1 cellular context compared by ENCODE assay signal in the genomic region with DNA sequence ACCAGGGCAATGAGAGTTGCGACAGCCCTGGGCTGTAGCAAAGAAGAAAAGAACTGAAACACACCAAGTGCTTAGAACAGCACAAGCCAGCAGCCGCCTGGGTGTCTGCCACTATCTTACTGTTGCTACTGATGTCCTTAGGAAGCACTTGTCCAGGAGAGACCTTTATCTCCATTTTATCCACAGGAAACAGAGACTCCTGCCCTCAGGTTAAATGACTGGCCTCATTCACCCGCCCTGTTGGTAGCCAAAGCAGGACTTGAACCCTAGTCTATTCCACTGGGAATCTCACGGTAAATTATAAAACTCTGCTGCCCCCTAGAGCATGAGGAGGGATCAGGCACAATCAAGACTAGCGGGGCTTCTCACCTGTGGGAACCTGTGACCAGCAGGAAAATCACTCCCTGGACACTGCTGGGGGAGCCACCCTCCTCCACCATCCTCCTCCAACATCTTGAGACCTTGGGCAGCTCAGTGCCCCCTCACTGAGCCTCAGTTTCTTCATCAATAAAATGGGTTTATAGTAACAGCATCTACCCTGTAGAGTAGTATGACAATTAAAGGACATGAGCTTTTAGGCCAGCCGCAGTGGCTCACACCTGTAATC.
TF ChIP-seq lines count a peak whose summit lies in the region.

No MANE protein-coding gene starts in this region.

TF ChIP-seq in HepG2, 621 proteins besides CTCF, POLR2A, EP300 and RAD21 (continued from another document):
- TF ChIP-seq PAXIP1 (CRISPR knock-in tag; conservative IDR thresholded peaks at IDR 0.05) (0 out of 2 replicates have a peak, but pooled peaks have one; percentile 14), SMAD9 (CRISPR knock-in tag; IDR thresholded peaks at IDR 0.05) (no peak), ZNF460 (CRISPR knock-in tag; IDR thresholded peaks at IDR 0.05; ENCODE audit: borderline replicate concordance) (no peak), KAT2B (IDR thresholded peaks at IDR 0.05; ENCODE audit: borderline replicate concordance, low read depth, low read length) (no peak), ZNF501 (CRISPR knock-in tag; IDR thresholded peaks at IDR 0.05) (peak; percentile 68; the same call in 1 of the 2 replicates), SMC3 (IDR thresholded peaks at IDR 0.05; ENCODE audit: low read length) (peak; percentile 80), ZNF629 (CRISPR knock-in tag; conservative IDR thresholded peaks at IDR 0.05) (peak; percentile 83), STAG1 (CRISPR knock-in tag; IDR thresholded peaks at IDR 0.05) (peak; percentile 89), ZNF782 (CRISPR knock-in tag; IDR thresholded peaks at IDR 0.05; ENCODE audit: borderline replicate concordance) (peak; percentile 49; the same call in 1 of the 2 replicates)
- TF ChIP-seq, protein P1, sequence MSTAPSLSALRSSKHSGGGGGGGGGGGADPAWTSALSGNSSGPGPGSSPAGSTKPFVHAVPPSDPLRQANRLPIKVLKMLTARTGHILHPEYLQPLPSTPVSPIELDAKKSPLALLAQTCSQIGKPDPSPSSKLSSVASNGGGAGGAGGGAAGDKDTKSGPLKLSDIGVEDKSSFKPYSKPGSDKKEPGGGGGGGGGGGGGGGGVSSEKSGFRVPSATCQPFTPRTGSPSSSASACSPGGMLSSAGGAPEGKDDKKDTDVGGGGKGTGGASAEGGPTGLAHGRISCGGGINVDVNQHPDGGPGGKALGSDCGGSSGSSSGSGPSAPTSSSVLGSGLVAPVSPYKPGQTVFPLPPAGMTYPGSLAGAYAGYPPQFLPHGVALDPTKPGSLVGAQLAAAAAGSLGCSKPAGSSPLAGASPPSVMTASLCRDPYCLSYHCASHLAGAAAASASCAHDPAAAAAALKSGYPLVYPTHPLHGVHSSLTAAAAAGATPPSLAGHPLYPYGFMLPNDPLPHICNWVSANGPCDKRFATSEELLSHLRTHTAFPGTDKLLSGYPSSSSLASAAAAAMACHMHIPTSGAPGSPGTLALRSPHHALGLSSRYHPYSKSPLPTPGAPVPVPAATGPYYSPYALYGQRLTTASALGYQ (CRISPR knock-in tag; IDR thresholded peaks at IDR 0.05), result no peak
- TF ChIP-seq, protein P2, sequence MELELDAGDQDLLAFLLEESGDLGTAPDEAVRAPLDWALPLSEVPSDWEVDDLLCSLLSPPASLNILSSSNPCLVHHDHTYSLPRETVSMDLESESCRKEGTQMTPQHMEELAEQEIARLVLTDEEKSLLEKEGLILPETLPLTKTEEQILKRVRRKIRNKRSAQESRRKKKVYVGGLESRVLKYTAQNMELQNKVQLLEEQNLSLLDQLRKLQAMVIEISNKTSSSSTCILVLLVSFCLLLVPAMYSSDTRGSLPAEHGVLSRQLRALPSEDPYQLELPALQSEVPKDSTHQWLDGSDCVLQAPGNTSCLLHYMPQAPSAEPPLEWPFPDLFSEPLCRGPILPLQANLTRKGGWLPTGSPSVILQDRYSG (CRISPR knock-in tag; IDR thresholded peaks at IDR 0.05), result no peak
- TF ChIP-seq, protein P3, sequence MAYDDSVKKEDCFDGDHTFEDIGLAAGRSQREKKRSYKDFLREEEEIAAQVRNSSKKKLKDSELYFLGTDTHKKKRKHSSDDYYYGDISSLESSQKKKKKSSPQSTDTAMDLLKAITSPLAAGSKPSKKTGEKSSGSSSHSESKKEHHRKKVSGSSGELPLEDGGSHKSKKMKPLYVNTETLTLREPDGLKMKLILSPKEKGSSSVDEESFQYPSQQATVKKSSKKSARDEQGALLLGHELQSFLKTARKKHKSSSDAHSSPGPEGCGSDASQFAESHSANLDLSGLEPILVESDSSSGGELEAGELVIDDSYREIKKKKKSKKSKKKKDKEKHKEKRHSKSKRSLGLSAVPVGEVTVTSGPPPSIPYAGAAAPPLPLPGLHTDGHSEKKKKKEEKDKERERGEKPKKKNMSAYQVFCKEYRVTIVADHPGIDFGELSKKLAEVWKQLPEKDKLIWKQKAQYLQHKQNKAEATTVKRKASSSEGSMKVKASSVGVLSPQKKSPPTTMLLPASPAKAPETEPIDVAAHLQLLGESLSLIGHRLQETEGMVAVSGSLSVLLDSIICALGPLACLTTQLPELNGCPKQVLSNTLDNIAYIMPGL (CRISPR knock-in tag; IDR thresholded peaks at IDR 0.05; ENCODE audit: borderline replicate concordance in 1 of 2, low read depth in 1 of 2), result peak in 1 of 2 experiments; percentile 55; a peak in 1 of 4 replicates
- TF ChIP-seq, protein P4, sequence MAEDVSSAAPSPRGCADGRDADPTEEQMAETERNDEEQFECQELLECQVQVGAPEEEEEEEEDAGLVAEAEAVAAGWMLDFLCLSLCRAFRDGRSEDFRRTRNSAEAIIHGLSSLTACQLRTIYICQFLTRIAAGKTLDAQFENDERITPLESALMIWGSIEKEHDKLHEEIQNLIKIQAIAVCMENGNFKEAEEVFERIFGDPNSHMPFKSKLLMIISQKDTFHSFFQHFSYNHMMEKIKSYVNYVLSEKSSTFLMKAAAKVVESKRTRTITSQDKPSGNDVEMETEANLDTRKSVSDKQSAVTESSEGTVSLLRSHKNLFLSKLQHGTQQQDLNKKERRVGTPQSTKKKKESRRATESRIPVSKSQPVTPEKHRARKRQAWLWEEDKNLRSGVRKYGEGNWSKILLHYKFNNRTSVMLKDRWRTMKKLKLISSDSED (CRISPR knock-in tag; IDR thresholded peaks at IDR 0.05), result no peak
